8 cellular contexts compared by ENCODE assay signal in the genomic region with DNA sequence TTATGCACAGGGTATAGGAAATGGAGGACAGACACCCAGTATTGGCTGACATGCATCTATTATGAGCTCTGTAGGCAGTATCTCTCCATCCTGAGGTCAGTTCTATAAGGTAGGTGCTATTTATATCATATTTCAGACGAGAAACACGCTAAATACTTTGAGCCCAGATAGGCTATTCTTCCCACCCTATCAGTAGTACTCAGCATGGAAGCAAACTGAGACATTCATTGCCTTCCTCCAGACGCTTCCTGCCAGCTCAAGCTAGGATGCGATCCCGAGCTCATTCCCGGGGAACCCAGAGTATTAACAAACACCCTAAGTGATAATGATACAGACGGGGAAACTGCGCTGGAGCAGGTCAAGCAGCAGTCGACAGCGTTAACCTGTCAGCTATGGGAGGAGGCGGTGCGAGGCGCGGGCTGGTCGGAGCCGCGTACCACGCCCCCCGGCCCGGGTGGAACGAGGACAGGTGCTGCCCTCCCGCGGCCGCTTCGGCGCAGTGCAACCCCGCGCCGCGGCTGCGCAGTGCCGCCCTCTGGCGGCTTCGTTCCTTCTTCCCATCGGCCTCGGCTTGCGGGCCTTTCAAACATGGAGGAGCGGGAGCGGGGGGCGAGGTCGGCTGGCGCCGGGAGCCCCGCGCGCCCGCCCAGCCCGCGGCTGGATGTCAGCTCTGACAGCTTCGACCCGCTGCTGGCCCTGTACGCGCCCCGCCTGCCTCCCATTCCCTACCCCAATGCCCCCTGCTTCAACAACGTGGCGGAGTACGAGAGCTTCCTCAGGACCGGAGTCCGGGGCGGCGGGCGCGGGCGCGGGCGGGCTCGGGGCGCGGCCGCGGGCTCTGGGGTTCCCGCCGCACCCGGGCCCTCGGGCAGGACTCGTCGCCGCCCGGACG. TPM values are rescaled to one million over a fixed set of nuclear protein-coding genes. Genes with fewer than 3 reads are reported as not detected.
A peak's percentile ranks its signal among the peaks of the same experiment; 100 is the strongest.
DNase-seq lines count a peak whose midpoint lies in the region; ATAC-seq and TF ChIP-seq lines count a peak whose summit lies in the region.

A gene (plus strand): TSS at position 550 of the 892 bp plus-strand sequence. CDS start 39 bp downstream, at position 589.

- DNase-seq in D341Med (ENCODE audit: low spot score): peak; percentile 96
- DNase-seq in HS-5 (ENCODE audit: low read depth): peak; percentile 48
- peak; percentile 84 to 86 for DNase-seq in NOMO-1 (lab: John Stamatoyannopoulos, UW; ENCODE audit: unreplicated experiment in 2 of 2)
- peak; percentile 71 for DNase-seq in activated CD8-positive, alpha-beta memory T cell treated with anti-CD3 and anti-CD28 coated beads, Interleukin-2, amount 50 U/mL, for 1 hour (ENCODE audit: extremely low read depth)
- peak; percentile 97 for DNase-seq in endodermal cell
- DNase-seq in middle frontal gyrus (ENCODE audit: extremely low spot score, low spot score): peak; percentile 71
- peak; percentile 81 to 85 for DNase-seq in stimulated activated CD8-positive, alpha-beta memory T cell treated with anti-CD3 and anti-CD28 coated beads, Interleukin-2, amount 100 ng/mL, for 1 hour (ENCODE audit: low read depth in 2 of 2)

- H3K4me3 Mint-ChIP-seq in endodermal cell: peak within 1 kb of the TSS; percentile 78

- no peak within 1 kb of the TSS for H3K27ac ChIP-seq in endodermal cell (ENCODE audit: low read depth, low read length)

- H3K9me3 Mint-ChIP-seq in endodermal cell: peaks cover 1% of the 10 kb centered on the region

- H3K9ac ChIP-seq in endodermal cell (ENCODE audit: extremely low read depth, low read length, poor library complexity, severe bottlenecking): peak within 1 kb of the TSS; percentile 23

- H3K36me3 ChIP-seq in endodermal cell (ENCODE audit: control insufficient read depth, insufficient read depth, low read length): peaks cover 19% of the 10 kb centered on the region

- H3K27me3 ChIP-seq in endodermal cell (ENCODE audit: control insufficient read depth, insufficient read depth, low read length, poor library complexity, severe bottlenecking): peaks cover 7% of the 10 kb centered on the region

- peak; percentile 82 for ATAC-seq in GM21360 (IDR thresholded peaks at IDR 0.05; ENCODE audit: unreplicated experiment)

- H3K9me3 ChIP-seq in endodermal cell (ENCODE audit: control insufficient read depth, low read length): peaks cover 3% of the 10 kb centered on the region

- H3K27me3 Mint-ChIP-seq in endodermal cell (ENCODE audit: insufficient read depth): peaks cover 19% of the 10 kb centered on the region

- TF ChIP-seq CTCF in endodermal cell (conservative IDR thresholded peaks at IDR 0.05): peak; percentile 100

- H3K27ac Mint-ChIP-seq in endodermal cell: peak within 1 kb of the TSS; percentile 69

- peak within 1 kb of the TSS; percentile 81 for H3K4me3 ChIP-seq in endodermal cell (ENCODE audit: low read length)

- peaks cover 15% of the 10 kb centered on the region for H3K36me3 Mint-ChIP-seq in endodermal cell (ENCODE audit: low read depth)

- 2 to 3% methylated on average over 34 to 80 of the region's 80 CpGs for WGBS in endodermal cell (ENCODE audit: insufficient coverage in 1 of 2, insufficient read length in 1 of 2), 2 experiments

- H3K4me1 Mint-ChIP-seq in endodermal cell: peaks cover 6% of the 10 kb centered on the region

- H3K4me1 ChIP-seq in endodermal cell (ENCODE audit: control insufficient read depth, insufficient read depth, low read length): no peaks in the 10 kb centered on the region

RNA-seq across cellular contexts. Expression of the gene that starts here (rescaled TPM):
- 1 to 10 TPM; 3.7 to 4.5 TPM for total RNA-seq in endodermal cell
- 7.9 TPM for polyA plus RNA-seq in endodermal cell (2013, experiment 1 of 2)
- 6.6 TPM for polyA plus RNA-seq in endodermal cell (2013, experiment 2 of 2)
